1 cellular context compared by ENCODE assay signal in the genomic region with DNA sequence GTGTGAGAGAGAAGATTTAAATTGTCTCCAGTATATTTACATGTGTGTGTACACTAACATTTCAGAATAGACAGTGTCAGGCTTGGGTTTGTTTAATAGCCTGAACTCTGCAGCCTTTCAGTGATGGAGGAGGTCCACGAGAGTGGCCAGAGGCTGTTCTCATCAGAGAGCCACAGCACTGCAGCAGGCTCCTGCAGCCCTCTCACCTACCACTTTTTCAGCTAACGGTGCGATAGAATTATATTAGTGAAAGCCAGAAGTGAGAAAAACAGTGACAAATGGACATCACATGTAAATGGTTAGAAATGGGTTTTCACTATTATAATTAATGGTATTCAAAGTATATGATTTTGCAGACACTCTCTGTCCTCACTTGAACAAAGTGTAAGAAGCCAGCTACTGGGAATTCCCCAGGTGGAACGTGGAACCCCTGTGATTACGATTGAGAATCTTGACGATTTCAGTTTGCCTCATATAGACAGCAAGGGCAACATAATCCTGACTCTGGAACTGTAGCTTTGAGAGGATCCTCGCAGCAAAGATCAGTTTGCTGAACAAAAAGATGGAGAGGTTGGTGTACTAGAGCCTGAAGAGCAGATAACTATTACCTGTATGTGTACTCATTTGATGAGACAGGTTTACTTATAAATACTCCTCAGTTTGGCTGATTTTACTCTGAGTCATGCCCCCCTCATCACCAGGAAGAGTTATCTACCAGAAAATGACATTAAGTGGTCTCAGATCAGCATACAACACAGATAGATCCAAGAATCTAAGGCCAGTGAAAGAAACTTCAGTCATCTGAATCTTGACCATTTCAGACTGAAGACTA.
TF ChIP-seq lines count a peak whose summit lies in the region.

No MANE protein-coding gene starts in this region.

TF ChIP-seq in SK-N-SH treated with all-trans-retinoic acid at 6 μM for 48 hours, 23 proteins besides CTCF, POLR2A, EP300 and RAD21 (continued from another document):
- TF ChIP-seq, protein P1, sequence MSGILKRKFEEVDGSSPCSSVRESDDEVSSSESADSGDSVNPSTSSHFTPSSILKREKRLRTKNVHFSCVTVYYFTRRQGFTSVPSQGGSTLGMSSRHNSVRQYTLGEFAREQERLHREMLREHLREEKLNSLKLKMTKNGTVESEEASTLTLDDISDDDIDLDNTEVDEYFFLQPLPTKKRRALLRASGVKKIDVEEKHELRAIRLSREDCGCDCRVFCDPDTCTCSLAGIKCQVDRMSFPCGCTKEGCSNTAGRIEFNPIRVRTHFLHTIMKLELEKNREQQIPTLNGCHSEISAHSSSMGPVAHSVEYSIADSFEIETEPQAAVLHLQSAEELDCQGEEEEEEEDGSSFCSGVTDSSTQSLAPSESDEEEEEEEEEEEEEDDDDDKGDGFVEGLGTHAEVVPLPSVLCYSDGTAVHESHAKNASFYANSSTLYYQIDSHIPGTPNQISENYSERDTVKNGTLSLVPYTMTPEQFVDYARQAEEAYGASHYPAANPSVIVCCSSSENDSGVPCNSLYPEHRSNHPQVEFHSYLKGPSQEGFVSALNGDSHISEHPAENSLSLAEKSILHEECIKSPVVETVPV (CRISPR knock-in tag; IDR thresholded peaks at IDR 0.05): no peak
- no peak for TF ChIP-seq TCF4 (CRISPR knock-in tag; IDR thresholded peaks at IDR 0.05; ENCODE audit: borderline replicate concordance)
- no peak for TF ChIP-seq ISL1 (CRISPR knock-in tag; IDR thresholded peaks at IDR 0.05)
- no peak for TF ChIP-seq ARNTL (CRISPR knock-in tag; IDR thresholded peaks at IDR 0.05; ENCODE audit: borderline replicate concordance, low read depth)
- TF ChIP-seq, protein P2, sequence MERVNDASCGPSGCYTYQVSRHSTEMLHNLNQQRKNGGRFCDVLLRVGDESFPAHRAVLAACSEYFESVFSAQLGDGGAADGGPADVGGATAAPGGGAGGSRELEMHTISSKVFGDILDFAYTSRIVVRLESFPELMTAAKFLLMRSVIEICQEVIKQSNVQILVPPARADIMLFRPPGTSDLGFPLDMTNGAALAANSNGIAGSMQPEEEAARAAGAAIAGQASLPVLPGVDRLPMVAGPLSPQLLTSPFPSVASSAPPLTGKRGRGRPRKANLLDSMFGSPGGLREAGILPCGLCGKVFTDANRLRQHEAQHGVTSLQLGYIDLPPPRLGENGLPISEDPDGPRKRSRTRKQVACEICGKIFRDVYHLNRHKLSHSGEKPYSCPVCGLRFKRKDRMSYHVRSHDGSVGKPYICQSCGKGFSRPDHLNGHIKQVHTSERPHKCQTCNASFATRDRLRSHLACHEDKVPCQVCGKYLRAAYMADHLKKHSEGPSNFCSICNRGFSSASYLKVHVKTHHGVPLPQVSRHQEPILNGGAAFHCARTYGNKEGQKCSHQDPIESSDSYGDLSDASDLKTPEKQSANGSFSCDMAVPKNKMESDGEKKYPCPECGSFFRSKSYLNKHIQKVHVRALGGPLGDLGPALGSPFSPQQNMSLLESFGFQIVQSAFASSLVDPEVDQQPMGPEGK (CRISPR knock-in tag; IDR thresholded peaks at IDR 0.05; ENCODE audit: borderline replicate concordance): no peak
- no peak for TF ChIP-seq ZNF8 (CRISPR knock-in tag; IDR thresholded peaks at IDR 0.05)
- no peak for TF ChIP-seq CSDC2 (CRISPR knock-in tag; IDR thresholded peaks at IDR 0.05)
- TF ChIP-seq RARB (CRISPR knock-in tag; IDR thresholded peaks at IDR 0.05): no peak
